8 cellular contexts compared by ENCODE assay signal in genomic region chr11:85459304-85459703, GRCh38.
"Had no signal": no experiment of that assay in that cellular context is flagged by ENCODE, and none has a peak within 500 bp of the region (broad histone marks: within the 10 kb centered on the region; RNA-seq: fewer than 3 reads in every experiment).

No MANE protein-coding gene starts in this region.

- FAIRE-seq: G401.6, GM12878, GM12891, GM12892, GM18507, GM19239 had no signal

- H3K4me3 ChIP-seq: GM12878 had no signal

- DNase-seq: GDM1, GF-D8 had no signal

- ATAC-seq: GM12878 had no signal
